ENCODE assay signal across 1 cellular context in the genomic region with DNA sequence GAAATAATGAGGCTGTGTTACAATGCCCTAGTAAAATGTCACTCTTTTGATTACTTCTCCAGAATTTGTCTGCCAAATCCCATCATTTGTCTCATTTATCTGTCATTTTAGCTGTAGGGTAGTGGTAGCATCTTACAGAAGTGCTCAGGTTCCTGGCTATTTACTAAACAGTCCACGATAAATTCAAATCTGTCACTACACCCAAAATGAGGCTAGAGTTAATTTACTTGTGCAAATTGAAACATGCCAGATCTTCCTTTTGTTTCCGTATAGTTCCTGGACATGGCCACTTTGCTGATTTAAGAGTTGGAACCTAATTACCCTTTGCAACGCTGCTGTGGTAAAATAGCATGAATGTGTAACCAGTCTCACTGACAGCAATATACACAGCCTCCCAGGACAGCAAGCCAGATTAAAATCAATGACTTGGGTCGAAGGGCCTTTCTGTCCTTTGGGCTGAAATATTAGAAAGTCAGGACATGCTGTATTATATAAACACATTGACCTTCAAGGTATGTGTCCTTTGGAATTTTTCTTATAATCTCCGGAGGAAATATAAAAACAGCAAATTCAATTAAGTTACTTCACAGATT.
TF ChIP-seq lines count a peak whose summit lies in the region.

No MANE protein-coding gene starts in this region.

TF ChIP-seq in HepG2, 621 proteins besides CTCF, POLR2A, EP300 and RAD21 (continued from another document):
- TF ChIP-seq MAZ (IDR thresholded peaks at IDR 0.05; ENCODE audit: borderline replicate concordance, low read depth, low read length) (no peak), MAZ (CRISPR knock-in tag; IDR thresholded peaks at IDR 0.05; ENCODE audit: low read depth) (no peak), ZBTB21 (CRISPR knock-in tag; IDR thresholded peaks at IDR 0.05) (no peak), ZNF235 (CRISPR knock-in tag; IDR thresholded peaks at IDR 0.05; ENCODE audit: borderline replicate concordance) (no peak), AKAP8 (CRISPR knock-in tag; IDR thresholded peaks at IDR 0.05) (no peak), ZNF224 (CRISPR knock-in tag; IDR thresholded peaks at IDR 0.05) (no peak), MAF1 (CRISPR knock-in tag; IDR thresholded peaks at IDR 0.05; ENCODE audit: borderline replicate concordance) (no peak)
TF ChIP-seq in HepG2: peak in this region for 0.
